Comparison of ENCODE assay signal across 8 cellular contexts in the genomic region with DNA sequence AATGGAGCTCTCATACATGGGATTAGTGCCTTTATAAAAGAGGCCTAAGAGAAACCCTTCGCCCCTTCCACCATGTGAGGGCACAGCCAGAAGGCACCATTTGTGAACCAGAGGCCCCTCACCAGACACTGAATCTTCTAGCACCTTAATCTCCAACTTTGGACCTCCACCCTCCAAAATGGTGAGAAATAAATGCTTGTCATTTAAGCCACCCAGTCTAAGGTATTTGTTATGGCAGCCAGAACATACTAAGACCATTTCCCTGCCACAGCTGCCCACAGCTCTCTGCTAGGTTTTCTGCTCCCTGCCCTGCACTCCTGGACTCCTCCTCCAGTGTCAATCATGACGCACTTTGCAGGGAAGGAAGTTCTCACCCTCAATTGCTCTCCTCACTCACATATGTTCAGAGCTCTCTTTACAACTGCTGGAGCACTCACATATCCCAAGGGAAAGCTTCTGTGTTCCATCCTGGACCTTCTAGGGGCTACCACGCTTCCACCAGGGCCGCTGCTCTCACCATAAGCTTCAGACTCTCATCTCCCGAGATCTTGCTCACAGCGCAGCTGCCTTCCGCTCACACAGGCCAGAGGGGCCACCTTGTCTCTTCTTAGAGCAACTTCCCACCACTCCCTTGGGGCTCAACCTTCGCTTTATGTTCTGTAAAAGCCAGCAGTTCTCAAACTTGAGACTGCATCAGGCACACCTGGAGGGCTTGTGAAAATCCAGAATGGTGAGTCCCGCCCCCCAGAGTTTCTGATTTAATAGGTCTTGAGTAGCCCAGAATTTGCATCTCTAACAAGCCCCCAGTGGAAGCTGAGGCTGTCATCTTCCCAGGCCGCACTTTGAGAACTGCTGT. TPM values are rescaled to one million over a fixed set of nuclear protein-coding genes. Genes with fewer than 3 reads are reported as not detected.
DNase-seq lines count a peak whose midpoint lies in the region; ATAC-seq and TF ChIP-seq lines count a peak whose summit lies in the region.

No MANE protein-coding gene starts in this region.

- no peaks in the 10 kb centered on the region for H3K27me3 ChIP-seq in HAP-1 (ENCODE audit: low read depth)

- H3K4me3 ChIP-seq in NB4 (ENCODE audit: low read depth, low read length) (peak overlapping the region; percentile 7), HAP-1 (no peak overlapping the region)

- H3K4me1 ChIP-seq in HAP-1, result no peaks in the 10 kb centered on the region

- no peak for TF ChIP-seq POLR2A in NB4 (IDR thresholded peaks at IDR 0.05; ENCODE audit: extremely low read depth, insufficient read length)

- H3K4me1 Mint-ChIP-seq in activated naive CD4-positive, alpha-beta T cell treated with anti-CD3 and anti-CD28 coated beads for 36 hours (ENCODE audit: low read depth), result peaks cover 61% of the 10 kb centered on the region
- H3K4me1 Mint-ChIP-seq in activated CD4-positive, alpha-beta memory T cell treated with anti-CD3 and anti-CD28 coated beads for 36 hours (ENCODE audit: low read depth), result peaks cover 35% of the 10 kb centered on the region

- H3K36me3 ChIP-seq in HAP-1 (replicated peaks), result no peaks in the 10 kb centered on the region

- no peak for TF ChIP-seq CTCF in NB4 (IDR thresholded peaks at IDR 0.05; ENCODE audit: low read depth, low read length)

- CTCF ChIA-PET in activated naive CD4-positive, alpha-beta T cell treated with anti-CD3 and anti-CD28 coated beads for 36 hours (lab: Charles Lee), result interaction anchor here (1.5 to 2.3 kb wide), 2 partner anchors 26 to 40 kb away, joined by 4 to 9 read pairs; no protein-coding TSS in a partner anchor
- CTCF ChIA-PET in activated CD4-positive, alpha-beta memory T cell treated with anti-CD3 and anti-CD28 coated beads for 36 hours (lab: Charles Lee), result no interaction called here

- in situ Hi-C loops in HAP-1 (cut with MboI; ENCODE audit: low sequenced_read_pairs), result no loop called here

- H3K4me3 Mint-ChIP-seq in activated naive CD4-positive, alpha-beta T cell treated with anti-CD3 and anti-CD28 coated beads for 36 hours, result peak overlapping the region; percentile 72
- no peak overlapping the region for H3K4me3 Mint-ChIP-seq in activated CD4-positive, alpha-beta memory T cell treated with anti-CD3 and anti-CD28 coated beads for 36 hours

- intact Hi-C loops in activated naive CD4-positive, alpha-beta T cell treated with anti-CD3 and anti-CD28 coated beads for 36 hours (cut with micrococcal nuclease), result loop anchor here (10.0 kb wide), 1 partner anchor 548 kb away; no protein-coding TSS in a partner anchor
- intact Hi-C loops in activated CD4-positive, alpha-beta memory T cell treated with anti-CD3 and anti-CD28 coated beads for 36 hours (cut with micrococcal nuclease), result no loop called here

- no peak for DNase-seq in activated naive CD4-positive, alpha-beta T cell treated with anti-CD3 and anti-CD28 coated beads for 36 hours
- DNase-seq in activated naive CD4-positive, alpha-beta T cell treated with Interleukin-2 at 50 U/mL for 16 hours, result no peak
- DNase-seq in NB4 (ENCODE audit: low read depth) (peak; percentile 75), mesenteric fat pad (ENCODE audit: low spot score) (no peak), HPDE6-E6E7 (ENCODE audit: extremely low spot score) (no peak), HAP-1 (ENCODE audit: low spot score in 2 of 2) (no peak)
- DNase-seq in activated CD4-positive, alpha-beta memory T cell treated with anti-CD3 and anti-CD28 coated beads for 36 hours, result no peak

- peaks cover 3% of the 10 kb centered on the region for H3K9me3 Mint-ChIP-seq in activated naive CD4-positive, alpha-beta T cell treated with anti-CD3 and anti-CD28 coated beads for 36 hours
- no peaks in the 10 kb centered on the region for H3K9me3 Mint-ChIP-seq in activated CD4-positive, alpha-beta memory T cell treated with anti-CD3 and anti-CD28 coated beads for 36 hours

- no peaks in the 10 kb centered on the region for H3K9me3 ChIP-seq in HAP-1

- no peaks in the 10 kb centered on the region for H3K36me3 Mint-ChIP-seq in activated naive CD4-positive, alpha-beta T cell treated with anti-CD3 and anti-CD28 coated beads for 36 hours (ENCODE audit: low read depth)
- peaks cover 4% of the 10 kb centered on the region for H3K36me3 Mint-ChIP-seq in activated CD4-positive, alpha-beta memory T cell treated with anti-CD3 and anti-CD28 coated beads for 36 hours

- POLR2A ChIA-PET in activated CD4-positive, alpha-beta memory T cell treated with anti-CD3 and anti-CD28 coated beads for 36 hours (lab: Charles Lee), result no interaction called here

- H3K27ac Mint-ChIP-seq in activated naive CD4-positive, alpha-beta T cell treated with anti-CD3 and anti-CD28 coated beads for 36 hours, result peak overlapping the region; percentile 84
- H3K27ac Mint-ChIP-seq in activated CD4-positive, alpha-beta memory T cell treated with anti-CD3 and anti-CD28 coated beads for 36 hours, result no peak overlapping the region

- no peaks in the 10 kb centered on the region for H3K27me3 Mint-ChIP-seq in activated naive CD4-positive, alpha-beta T cell treated with anti-CD3 and anti-CD28 coated beads for 36 hours (ENCODE audit: low read depth)
- H3K27me3 Mint-ChIP-seq in activated CD4-positive, alpha-beta memory T cell treated with anti-CD3 and anti-CD28 coated beads for 36 hours, result no peaks in the 10 kb centered on the region

- ATAC-seq in HG02678 (IDR thresholded peaks at IDR 0.05; ENCODE audit: unreplicated experiment), result peak; percentile 51

RNA-seq across cellular contexts. Expression of gene LY86, which starts 1.6 kb away (rescaled TPM):
- total RNA-seq in activated naive CD4-positive, alpha-beta T cell treated with anti-CD3 and anti-CD28 coated beads for 36 hours, result 1 to 10 TPM; 1.8 to 2.0 TPM
- 5.4 TPM for total RNA-seq in mesenteric fat pad
- under 1 TPM; 0.24 to 0.64 TPM for total RNA-seq in activated CD4-positive, alpha-beta memory T cell treated with anti-CD3 and anti-CD28 coated beads for 36 hours
